ENCODE assay signal across 1 cellular context in genomic region chr15:68083463-68083862, GRCh38.
TF ChIP-seq lines count a peak whose summit lies in the region.

No MANE protein-coding gene starts in this region.

TF ChIP-seq in HEK293, 187 proteins besides CTCF, POLR2A, EP300 and RAD21 (continued from another document):
- peak; percentile 46; the same call in 1 of the 2 replicates for TF ChIP-seq PRDM6 (tag by site-specific recombination; IDR thresholded peaks at IDR 0.05)
TF ChIP-seq in HEK293: peak in this region for 4.
